24 cellular contexts compared by ENCODE assay signal in the genomic region with DNA sequence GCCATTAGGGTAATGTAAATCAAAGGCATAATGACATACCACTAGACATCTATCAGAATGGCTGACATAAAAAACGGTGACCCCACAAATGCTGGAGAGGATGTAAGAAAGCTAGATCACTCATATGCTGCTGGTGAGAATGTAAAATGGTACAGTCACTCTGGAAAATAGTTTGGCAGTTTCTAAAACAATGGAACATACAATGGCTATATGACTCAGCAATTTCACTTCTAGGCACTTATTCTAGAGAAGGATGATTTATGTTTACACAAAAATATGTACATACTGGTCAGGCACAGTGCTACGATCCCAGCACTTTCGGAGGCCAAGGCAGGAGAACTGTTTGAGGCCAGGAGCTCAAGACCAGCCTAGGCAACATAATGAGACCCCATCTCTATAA.
DNase-seq lines count a peak whose midpoint lies in the region; ATAC-seq, FAIRE-seq and TF ChIP-seq lines count a peak whose summit lies in the region.
"Had no signal": no experiment of that assay in that cellular context is flagged by ENCODE, and none has a peak within 500 bp of the region (broad histone marks: within the 10 kb centered on the region; RNA-seq: fewer than 3 reads in every experiment).

No MANE protein-coding gene starts in this region.

- FAIRE-seq in A549 (lab: Jason Lieb, UNC): no peak

- H3K36me3 ChIP-seq in HEK293 (ENCODE audit: control insufficient read depth in 2 of 2, insufficient read depth in 1 of 2, low read length in 2 of 2) (no peaks in the 10 kb centered on the region), gastroesophageal sphincter (no peaks in the 10 kb centered on the region)
- H3K36me3 ChIP-seq: esophagus muscularis mucosa, heart left ventricle, left ventricle myocardium inferior, Peyer's patch had no signal

- no peak for TF ChIP-seq POLR2A in A549 (IDR thresholded peaks at IDR 0.05; ENCODE audit: low read length)
- TF ChIP-seq POLR2A in GM18505 (IDR thresholded peaks at IDR 0.05; ENCODE audit: borderline replicate concordance, extremely low read depth, insufficient read depth, insufficient read length): no peak
- no peak for TF ChIP-seq POLR2A in gastroesophageal sphincter (IDR thresholded peaks at IDR 0.05)

- POLR2A ChIA-PET in A549 (lab: Yijun Ruan, JAX): no interaction called here
- POLR2A ChIA-PET in HEK293 (lab: Yijun Ruan, JAX): no interaction called here

- H3K4me3 ChIP-seq in A549 (no peak overlapping the region), HEK293 (ENCODE audit: low read depth, low read length) (no peak overlapping the region), gastroesophageal sphincter (no peak overlapping the region)
- H3K4me3 ChIP-seq: esophagus muscularis mucosa, heart left ventricle, left ventricle myocardium inferior, Peyer's patch had no signal

- H3K27ac ChIP-seq in A549 (peak overlapping the region; percentile 4 to 59; a peak in 3 of 6 replicates), HEK293 (ENCODE audit: extremely low read depth, low read depth, low read length) (no peak overlapping the region), gastroesophageal sphincter (no peak overlapping the region)
- H3K27ac ChIP-seq: esophagus muscularis mucosa, heart left ventricle, left ventricle myocardium inferior, Peyer's patch had no signal

- H3K9me3 ChIP-seq in A549 (no peaks in the 10 kb centered on the region), HEK293 (ENCODE audit: control insufficient read depth, insufficient read depth, low read depth, low read length) (no peaks in the 10 kb centered on the region; the same call in 1 of the 2 replicates), gastroesophageal sphincter (no peaks in the 10 kb centered on the region)
- H3K9me3 ChIP-seq: esophagus muscularis mucosa, Peyer's patch had no signal

- H3K4me1 ChIP-seq in A549 (peaks cover 9% of the 10 kb centered on the region; the same call in 1 of the 3 replicates), HEK293 (ENCODE audit: control insufficient read depth, insufficient read depth, low read length) (no peaks in the 10 kb centered on the region), gastroesophageal sphincter (peaks cover 0 to 51% (median 3%) of the 10 kb centered on the region in 3 donors)
- H3K4me1 ChIP-seq: Peyer's patch had no signal

- H3K4me2 ChIP-seq in A549: no peak overlapping the region; the same call in 2 of the 3 replicates

- WGBS in A549 (ENCODE audit: missing lambda C conversion rate): 40% methylated on average over 3 of the region's 3 CpGs
- 56 to 59% methylated on average over 3 of the region's 3 CpGs for WGBS in gastroesophageal sphincter (ENCODE audit: low coverage in 1 of 2), 2 donors

- TF ChIP-seq CTCF in A549 (IDR thresholded peaks at IDR 0.05): no peak
- no peak for TF ChIP-seq CTCF in HEK293 (tag by site-specific recombination; IDR thresholded peaks at IDR 0.05)
- no peak for TF ChIP-seq CTCF in gastroesophageal sphincter (IDR thresholded peaks at IDR 0.05)

- no peak for TF ChIP-seq RAD21 in A549 (conservative IDR thresholded peaks at IDR 0.05 in 1 of 2, IDR thresholded peaks at IDR 0.05 in 1 of 2)

- CTCF ChIA-PET in A549 (lab: Yijun Ruan, JAX): no interaction called here
- CTCF ChIA-PET in HEK293 (lab: Yijun Ruan, JAX): interaction anchor here (0.5 to 1.1 kb wide), 2 partner anchors 17 to 32 kb away, joined by 4 read pairs; no protein-coding TSS in a partner anchor

- TF ChIP-seq EP300 in A549 (IDR thresholded peaks at IDR 0.05) (no peak), gastroesophageal sphincter (IDR thresholded peaks at IDR 0.05) (no peak)

- DNase-seq in A549 (ENCODE audit: low read depth in 1 of 2, low spot score in 1 of 2) (peak in 1 of 2 experiments; percentile 11), RPMI7951 (ENCODE audit: low read depth) (peak; percentile 68), fibroblast of peridontal ligament (ENCODE audit: extremely low read depth) (peak; percentile 51)
- no peak for DNase-seq in stimulated activated CD4-positive, alpha-beta T cell treated with anti-CD3 and anti-CD28 coated beads, Interleukin-2, amount 100 ng/mL, for 48 hours
- DNase-seq: activated CD4-positive, alpha-beta T cell treated with anti-CD3 and anti-CD28 coated beads for 48 hours; activated CD8-positive, alpha-beta memory T cell treated with anti-CD3 and anti-CD28 coated beads, Interleukin-2, amount 50 U/mL, for 48 hours; activated gamma-delta T cell treated with Interleukin-2 at 50 U/mL for 16 hours; amniotic stem cell; CD4-positive, alpha-beta memory T cell; DND-41; effector CD4-positive, alpha-beta T cell; heart left ventricle; left ventricle myocardium inferior; NCI-H146; NCI-H2227 treated with DMSO at 0.1 percent for 48 hours; Peyer's patch; stimulated activated CD4-positive, alpha-beta T cell treated with anti-CD3 and anti-CD28 coated beads, Interleukin-12 subunit alpha, Interleukin-12 subunit beta, amount 100 ng/mL, for 4 hours; substantia nigra; SW 1271 had no signal

- no peak for ATAC-seq in A549
- no peak for ATAC-seq in GM18505 (IDR thresholded peaks at IDR 0.05; ENCODE audit: unreplicated experiment)
- no peak for ATAC-seq in gastroesophageal sphincter
- ATAC-seq in HG03342 (IDR thresholded peaks at IDR 0.05; ENCODE audit: unreplicated experiment): no peak
- ATAC-seq: heart left ventricle had no signal

- no peaks in the 10 kb centered on the region for H3K27me3 ChIP-seq in gastroesophageal sphincter
- H3K27me3 ChIP-seq: esophagus muscularis mucosa, heart left ventricle, Peyer's patch had no signal

TF ChIP-seq in A549, 52 proteins besides CTCF, POLR2A, EP300 and RAD21:
- TF ChIP-seq MAFK (IDR thresholded peaks at IDR 0.05; ENCODE audit: partially characterized antibody): peak; percentile 94
- no peak for TF ChIP-seq FOSL2 (IDR thresholded peaks at IDR 0.05)
- TF ChIP-seq FOSL2 (CRISPR knock-in tag; IDR thresholded peaks at IDR 0.05): no peak
- TF ChIP-seq NFE2L2 (conservative IDR thresholded peaks at IDR 0.05; ENCODE audit: low read length): peak; percentile 87

TF ChIP-seq in HEK293, 187 proteins besides CTCF, POLR2A, EP300 and RAD21:
- TF ChIP-seq ZNF549 (tag by site-specific recombination; IDR thresholded peaks at IDR 0.05): no peak
- TF ChIP-seq, protein P1, sequence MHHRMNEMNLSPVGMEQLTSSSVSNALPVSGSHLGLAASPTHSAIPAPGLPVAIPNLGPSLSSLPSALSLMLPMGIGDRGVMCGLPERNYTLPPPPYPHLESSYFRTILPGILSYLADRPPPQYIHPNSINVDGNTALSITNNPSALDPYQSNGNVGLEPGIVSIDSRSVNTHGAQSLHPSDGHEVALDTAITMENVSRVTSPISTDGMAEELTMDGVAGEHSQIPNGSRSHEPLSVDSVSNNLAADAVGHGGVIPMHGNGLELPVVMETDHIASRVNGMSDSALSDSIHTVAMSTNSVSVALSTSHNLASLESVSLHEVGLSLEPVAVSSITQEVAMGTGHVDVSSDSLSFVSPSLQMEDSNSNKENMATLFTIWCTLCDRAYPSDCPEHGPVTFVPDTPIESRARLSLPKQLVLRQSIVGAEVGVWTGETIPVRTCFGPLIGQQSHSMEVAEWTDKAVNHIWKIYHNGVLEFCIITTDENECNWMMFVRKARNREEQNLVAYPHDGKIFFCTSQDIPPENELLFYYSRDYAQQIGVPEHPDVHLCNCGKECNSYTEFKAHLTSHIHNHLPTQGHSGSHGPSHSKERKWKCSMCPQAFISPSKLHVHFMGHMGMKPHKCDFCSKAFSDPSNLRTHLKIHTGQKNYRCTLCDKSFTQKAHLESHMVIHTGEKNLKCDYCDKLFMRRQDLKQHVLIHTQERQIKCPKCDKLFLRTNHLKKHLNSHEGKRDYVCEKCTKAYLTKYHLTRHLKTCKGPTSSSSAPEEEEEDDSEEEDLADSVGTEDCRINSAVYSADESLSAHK (tag by site-specific recombination; IDR thresholded peaks at IDR 0.05): peak; percentile 65; the same call in 1 of the 2 replicates

Comparison
In these comparisons a context has a peak if more than half of its experiments do, and no peak if none do; other contexts are left out.
1. DNase-seq: peak in RPMI7951 (single experiment) and fibroblast of peridontal ligament (single experiment); none in stimulated activated CD4-positive, alpha-beta T cell treated with anti-CD3 and anti-CD28 coated beads, Interleukin-2, amount 100 ng/mL, for 48 hours (0 of 2).
2. H3K27ac ChIP-seq: peak in A549 (2 of 2); none in HEK293 (single experiment) and gastroesophageal sphincter (0 of 4).